Comparison of ENCODE assay signal across 2 cellular contexts in the genomic region with DNA sequence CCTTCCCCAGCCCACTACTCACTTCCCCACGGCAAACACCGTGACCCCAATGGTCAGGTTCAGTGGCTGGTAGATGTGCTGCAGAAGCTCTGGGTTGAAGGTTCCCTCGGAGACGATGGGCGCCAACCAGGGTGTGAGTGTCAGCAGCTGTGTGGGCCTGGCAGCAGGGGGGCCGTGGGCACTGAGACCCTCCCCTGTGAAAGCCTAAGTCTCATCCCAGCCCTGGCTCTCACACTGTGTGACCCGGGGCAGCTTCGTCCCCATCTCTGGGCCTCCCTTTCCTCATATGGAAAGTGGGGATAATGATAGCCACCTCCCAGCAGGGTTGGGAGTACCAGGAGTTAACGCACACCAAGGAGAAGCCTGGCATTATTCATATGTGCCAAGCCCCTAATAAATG.
TF ChIP-seq lines count a peak whose summit lies in the region.

No MANE protein-coding gene starts in this region.

TF ChIP-seq in SK-N-SH, 30 proteins besides CTCF, POLR2A, EP300 and RAD21 (continued from another document):
- TF ChIP-seq, protein P1, sequence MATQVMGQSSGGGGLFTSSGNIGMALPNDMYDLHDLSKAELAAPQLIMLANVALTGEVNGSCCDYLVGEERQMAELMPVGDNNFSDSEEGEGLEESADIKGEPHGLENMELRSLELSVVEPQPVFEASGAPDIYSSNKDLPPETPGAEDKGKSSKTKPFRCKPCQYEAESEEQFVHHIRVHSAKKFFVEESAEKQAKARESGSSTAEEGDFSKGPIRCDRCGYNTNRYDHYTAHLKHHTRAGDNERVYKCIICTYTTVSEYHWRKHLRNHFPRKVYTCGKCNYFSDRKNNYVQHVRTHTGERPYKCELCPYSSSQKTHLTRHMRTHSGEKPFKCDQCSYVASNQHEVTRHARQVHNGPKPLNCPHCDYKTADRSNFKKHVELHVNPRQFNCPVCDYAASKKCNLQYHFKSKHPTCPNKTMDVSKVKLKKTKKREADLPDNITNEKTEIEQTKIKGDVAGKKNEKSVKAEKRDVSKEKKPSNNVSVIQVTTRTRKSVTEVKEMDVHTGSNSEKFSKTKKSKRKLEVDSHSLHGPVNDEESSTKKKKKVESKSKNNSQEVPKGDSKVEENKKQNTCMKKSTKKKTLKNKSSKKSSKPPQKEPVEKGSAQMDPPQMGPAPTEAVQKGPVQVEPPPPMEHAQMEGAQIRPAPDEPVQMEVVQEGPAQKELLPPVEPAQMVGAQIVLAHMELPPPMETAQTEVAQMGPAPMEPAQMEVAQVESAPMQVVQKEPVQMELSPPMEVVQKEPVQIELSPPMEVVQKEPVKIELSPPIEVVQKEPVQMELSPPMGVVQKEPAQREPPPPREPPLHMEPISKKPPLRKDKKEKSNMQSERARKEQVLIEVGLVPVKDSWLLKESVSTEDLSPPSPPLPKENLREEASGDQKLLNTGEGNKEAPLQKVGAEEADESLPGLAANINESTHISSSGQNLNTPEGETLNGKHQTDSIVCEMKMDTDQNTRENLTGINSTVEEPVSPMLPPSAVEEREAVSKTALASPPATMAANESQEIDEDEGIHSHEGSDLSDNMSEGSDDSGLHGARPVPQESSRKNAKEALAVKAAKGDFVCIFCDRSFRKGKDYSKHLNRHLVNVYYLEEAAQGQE (IDR thresholded peaks at IDR 0.05; ENCODE audit: low read depth, low read length): no peak
- TF ChIP-seq RCOR1 (IDR thresholded peaks at IDR 0.05; ENCODE audit: low read length) (no peak), GABPA (IDR thresholded peaks at IDR 0.05; ENCODE audit: low read depth) (no peak), FOXM1 (IDR thresholded peaks at IDR 0.05; ENCODE audit: low read depth) (no peak), TEAD4 (IDR thresholded peaks at IDR 0.05; ENCODE audit: borderline replicate concordance, insufficient read depth) (no peak), TCF12 (IDR thresholded peaks at IDR 0.05) (no peak), MAX (IDR thresholded peaks at IDR 0.05; ENCODE audit: low read depth) (no peak), NRF1 (IDR thresholded peaks at IDR 0.05; ENCODE audit: low read depth, low read length) (no peak), CHD2 (IDR thresholded peaks at IDR 0.05; ENCODE audit: low read length, partially characterized antibody) (no peak)

TF ChIP-seq in SK-N-SH treated with all-trans-retinoic acid at 6 μM for 48 hours, 23 proteins besides CTCF, POLR2A, EP300 and RAD21 (continued from another document):
- TF ChIP-seq RARB (CRISPR knock-in tag; IDR thresholded peaks at IDR 0.05): no peak
- TF ChIP-seq CSDC2 (CRISPR knock-in tag; IDR thresholded peaks at IDR 0.05): no peak
- no peak for TF ChIP-seq PPARA (CRISPR knock-in tag; IDR thresholded peaks at IDR 0.05; ENCODE audit: borderline replicate concordance)
